ENCODE assay signal across 2 cellular contexts in genomic region chr2:39124000-39124769, GRCh38.
A peak's percentile ranks its signal among the peaks of the same experiment; 100 is the strongest.
TF ChIP-seq lines count a peak whose summit lies in the region.

No MANE protein-coding gene starts in this region.

TF ChIP-seq in A549, 52 proteins besides CTCF, POLR2A, EP300 and RAD21 (continued from another document):
- TF ChIP-seq REST (IDR thresholded peaks at IDR 0.05) = no peak
- no peak for TF ChIP-seq ZC3H11A (IDR thresholded peaks at IDR 0.05)
- peak; percentile 73; the same call in 1 of the 2 replicates for TF ChIP-seq PHF8 (IDR thresholded peaks at IDR 0.05; ENCODE audit: borderline replicate concordance, low read depth)
- TF ChIP-seq CBX8 (IDR thresholded peaks at IDR 0.05) = no peak
- no peak for TF ChIP-seq FOSL2 (IDR thresholded peaks at IDR 0.05)
- TF ChIP-seq FOSL2 (CRISPR knock-in tag; IDR thresholded peaks at IDR 0.05) = 0 out of 2 replicates have a peak, but pooled peaks have one; percentile 13
- peak; percentile 81 for TF ChIP-seq MYC (IDR thresholded peaks at IDR 0.05; ENCODE audit: borderline replicate concordance, low read length)
- TF ChIP-seq POLR2AphosphoS2 (conservative IDR thresholded peaks at IDR 0.05; ENCODE audit: low read length) = no peak
- TF ChIP-seq E2F6 (IDR thresholded peaks at IDR 0.05; ENCODE audit: borderline replicate concordance, low read depth) = peak; percentile 95; the same call in 1 of the 2 replicates
- TF ChIP-seq MAX (IDR thresholded peaks at IDR 0.05) = peak; percentile 95
- peak; percentile 79; the same call in 1 of the 2 replicates for TF ChIP-seq ATOH8 (CRISPR knock-in tag; IDR thresholded peaks at IDR 0.05; ENCODE audit: low read depth)
- TF ChIP-seq GATA3 (IDR thresholded peaks at IDR 0.05; ENCODE audit: borderline replicate concordance) = peak; percentile 40
- TF ChIP-seq RFX5 (IDR thresholded peaks at IDR 0.05) = no peak
- peak; percentile 71 to 92; a peak in 3 of 5 replicates for TF ChIP-seq JUN (IDR thresholded peaks at IDR 0.05)
- peak; percentile 81 for TF ChIP-seq BCL3 (IDR thresholded peaks at IDR 0.05)
- TF ChIP-seq RNF2 (IDR thresholded peaks at IDR 0.05; ENCODE audit: borderline replicate concordance, low read depth) = no peak
- peak; percentile 59; the same call in 1 of the 2 replicates for TF ChIP-seq ESRRA (IDR thresholded peaks at IDR 0.05; ENCODE audit: borderline replicate concordance, low read length)
- peak in 1 of 2 experiments; percentile 72; a peak in 3 of 4 replicates for TF ChIP-seq CEBPB (IDR thresholded peaks at IDR 0.05)
- TF ChIP-seq BHLHE40 (IDR thresholded peaks at IDR 0.05; ENCODE audit: low read depth, low read length) = peak; percentile 75
- TF ChIP-seq PBX3 (IDR thresholded peaks at IDR 0.05) = peak; percentile 61; the same call in 1 of the 2 replicates
- TF ChIP-seq EHF (CRISPR knock-in tag; IDR thresholded peaks at IDR 0.05) = no peak
- TF ChIP-seq SMC3 (IDR thresholded peaks at IDR 0.05) = peak; percentile 83
- no peak for TF ChIP-seq KDM1A (IDR thresholded peaks at IDR 0.05; ENCODE audit: low read depth)

TF ChIP-seq in K562, 482 proteins besides CTCF, POLR2A, EP300 and RAD21 (continued from another document and continues in another):
- TF ChIP-seq ZNF280B (CRISPR knock-in tag; IDR thresholded peaks at IDR 0.05) (no peak), MTA3 (IDR thresholded peaks at IDR 0.05; ENCODE audit: borderline replicate concordance) (peak; percentile 51), SMARCE1 (IDR thresholded peaks at IDR 0.05) (no peak), POLR2H (tag; IDR thresholded peaks at IDR 0.05; ENCODE audit: low read depth) (peak; percentile 60), CBX2 (IDR thresholded peaks at IDR 0.05; ENCODE audit: insufficient read depth, low read length, poor library complexity, severe bottlenecking) (no peak), RBM25 (IDR thresholded peaks at IDR 0.05; ENCODE audit: low read depth, low read length, severe bottlenecking) (no peak), ZNF655 (CRISPR knock-in tag; IDR thresholded peaks at IDR 0.05) (no peak), CXXC5 (CRISPR knock-in tag; IDR thresholded peaks at IDR 0.05) (peak; percentile 99), CC2D1A (IDR thresholded peaks at IDR 0.05) (no peak), SNAPC5 (CRISPR knock-in tag; IDR thresholded peaks at IDR 0.05) (no peak), CTBP1 (IDR thresholded peaks at IDR 0.05; ENCODE audit: borderline replicate concordance) (peak; percentile 73), SMARCC2 (IDR thresholded peaks at IDR 0.05; ENCODE audit: low read depth) (0 out of 2 replicates have a peak, but pooled peaks have one; percentile 6), ZNF217 (CRISPR knock-in tag; IDR thresholded peaks at IDR 0.05) (no peak), RFX1 (IDR thresholded peaks at IDR 0.05) (no peak), ZFP36 (IDR thresholded peaks at IDR 0.05; ENCODE audit: low read depth, low read length, partially characterized antibody) (no peak), PHF20 (IDR thresholded peaks at IDR 0.05; ENCODE audit: partially characterized antibody) (peak; percentile 80), TAF15 (IDR thresholded peaks at IDR 0.05; ENCODE audit: low read depth, low read length) (no peak), TEAD4 (IDR thresholded peaks at IDR 0.05; ENCODE audit: low read length) (peak; percentile 68), TEAD4 (CRISPR knock-in tag; IDR thresholded peaks at IDR 0.05; ENCODE audit: borderline replicate concordance) (no peak), JUN (IDR thresholded peaks at IDR 0.05; ENCODE audit: borderline replicate concordance, low read depth, low read length) (peak; percentile 68; the same call in 1 of the 2 replicates), JUN (CRISPR knock-in tag; IDR thresholded peaks at IDR 0.05; ENCODE audit: borderline replicate concordance) (no peak; the same call in 1 of the 2 replicates), TBP (optimal IDR thresholded peaks at IDR 0.05; ENCODE audit: low read depth, low read length) (peak; percentile 76), KLF16 (IDR thresholded peaks at IDR 0.05) (no peak), ZNF518B (CRISPR knock-in tag; IDR thresholded peaks at IDR 0.05) (no peak), FOXP1 (CRISPR knock-in tag; IDR thresholded peaks at IDR 0.05) (peak; percentile 67; the same call in 1 of the 2 replicates), KDM4B (IDR thresholded peaks at IDR 0.05; ENCODE audit: borderline replicate concordance in 2 of 2, low read depth in 1 of 2) (peak in 1 of 2 experiments; percentile 80; a peak in 1 of 4 replicates), SUPT5H (IDR thresholded peaks at IDR 0.05) (peak; percentile 82), GATA2 (CRISPR knock-in tag; IDR thresholded peaks at IDR 0.05) (no peak), ZNF583 (CRISPR knock-in tag; IDR thresholded peaks at IDR 0.05) (0 out of 2 replicates have a peak, but pooled peaks have one; percentile 58), ZNF57 (CRISPR knock-in tag; IDR thresholded peaks at IDR 0.05) (peak; percentile 42; the same call in 1 of the 2 replicates), LCOR (CRISPR knock-in tag; IDR thresholded peaks at IDR 0.05) (peak; percentile 95), ARID3B (CRISPR knock-in tag; IDR thresholded peaks at IDR 0.05; ENCODE audit: borderline replicate concordance) (no peak), HOMEZ (CRISPR knock-in tag; IDR thresholded peaks at IDR 0.05) (no peak), KDM1A (IDR thresholded peaks at IDR 0.05) (peak; percentile 13; a peak in 2 of 4 replicates), SIN3B (IDR thresholded peaks at IDR 0.05; ENCODE audit: low read depth) (peak; percentile 66; the same call in 1 of the 2 replicates), PRMT5 (CRISPR knock-in tag; IDR thresholded peaks at IDR 0.05) (no peak), ELF4 (CRISPR knock-in tag; IDR thresholded peaks at IDR 0.05) (no peak), DPF2 (IDR thresholded peaks at IDR 0.05) (0 out of 2 replicates have a peak, but pooled peaks have one; percentile 7), SP1 (CRISPR knock-in tag; IDR thresholded peaks at IDR 0.05) (peak; percentile 95), KLF1 (tag; IDR thresholded peaks at IDR 0.05) (0 out of 2 replicates have a peak, but pooled peaks have one; percentile 42), NCOR1 (IDR thresholded peaks at IDR 0.05) (peak; percentile 58; the same call in 1 of the 2 replicates), ZNF644 (tag; IDR thresholded peaks at IDR 0.05; ENCODE audit: low read depth) (peak; percentile 58; the same call in 1 of the 2 replicates), EWSR1 (IDR thresholded peaks at IDR 0.05; ENCODE audit: borderline replicate concordance, low read depth, partially characterized antibody) (no peak), RBFOX2 (IDR thresholded peaks at IDR 0.05; ENCODE audit: low read depth, low read length) (peak; percentile 86)
